ENCODE assay signal across 6 cellular contexts in the genomic region with DNA sequence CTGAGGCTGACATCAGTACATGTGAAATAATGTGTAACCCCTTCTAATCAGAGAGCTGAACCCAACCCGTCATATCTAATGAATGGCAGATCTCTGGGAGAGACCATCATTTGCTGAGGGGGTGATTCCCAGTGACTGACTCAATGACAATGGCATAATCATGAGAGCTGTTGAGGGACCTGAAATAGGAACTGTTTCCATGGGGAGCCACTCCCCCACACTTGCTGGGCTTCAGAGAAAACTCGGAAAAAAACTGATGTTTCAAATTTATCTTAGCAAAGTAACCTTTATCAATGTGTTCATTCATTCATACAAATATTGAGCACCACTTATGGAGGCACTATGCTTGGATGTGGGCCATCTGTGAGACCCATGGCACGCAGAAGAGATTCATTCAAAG.
"Had no signal": no experiment of that assay in that cellular context is flagged by ENCODE, and none has a peak within 500 bp of the region (broad histone marks: within the 10 kb centered on the region; RNA-seq: fewer than 3 reads in every experiment).

No MANE protein-coding gene starts in this region.

- H3K4me3 ChIP-seq: GM23338 had no signal

- DNase-seq: H9, HCEC 1CT, KBM-7 had no signal

- H3K4me1 Mint-ChIP-seq: GM23338, H9 had no signal

- H3K27ac Mint-ChIP-seq: GM23338, H9, IgD-negative memory B cell had no signal

- H3K36me3 Mint-ChIP-seq: IgD-negative memory B cell had no signal

- H3K4me3 Mint-ChIP-seq: GM23338, H9, IgD-negative memory B cell had no signal

- H3K27ac ChIP-seq: HL-60 had no signal

- H3K9me3 Mint-ChIP-seq: GM23338, H9, IgD-negative memory B cell had no signal
